In the genomic region with DNA sequence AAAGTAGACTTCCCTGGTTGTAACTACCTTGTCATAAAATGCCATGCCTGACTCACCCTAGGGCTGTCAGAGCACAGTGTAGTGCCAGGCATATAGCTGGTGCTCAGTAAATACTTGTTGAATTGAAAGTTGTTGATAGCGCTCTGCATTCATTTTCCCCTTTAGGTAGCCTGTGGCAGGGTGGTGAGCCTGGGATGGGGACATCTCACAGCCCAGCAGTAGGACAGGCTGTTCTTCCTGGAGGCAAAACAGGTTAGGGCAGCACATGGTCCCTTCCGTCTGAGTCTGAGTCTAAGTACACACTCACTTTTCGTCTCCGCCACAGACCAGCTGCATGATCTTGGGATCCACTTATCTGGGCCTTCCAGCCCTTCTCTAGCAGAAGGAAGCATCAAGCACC, we compare ENCODE assay signal across 16 cellular contexts.
"Had no signal": no experiment of that assay in that cellular context is flagged by ENCODE, and none has a peak within 500 bp of the region (broad histone marks: within the 10 kb centered on the region; RNA-seq: fewer than 3 reads in every experiment).

No MANE protein-coding gene starts in this region.

- H3K27ac Mint-ChIP-seq: activated naive CD4-positive, alpha-beta T cell treated with anti-CD3 and anti-CD28 coated beads, Interleukin-2, amount 50 U/mL, for 24 hours; activated T-cell treated with anti-CD3 and anti-CD28 coated beads, Interleukin-2, amount 50 U/mL, for 72 hours; neural progenitor cell; stimulated activated memory B cell treated with anti-CD40 and anti-IgM and Interleukin-4, amounts not matched to agents 10 μg/mL and 1 μg/mL and 100 μg/mL, for 72 hours; T-helper 1 cell treated with Interleukin-12 subunit alpha and Interleukin-12 subunit beta and Interleukin-4 antibody, amounts not matched to agents 30 μg/mL and 1 μg/mL, for 36 hours had no signal

- H3K27ac ChIP-seq: ascending aorta, breast epithelium, esophagus squamous epithelium, lower lobe of right lung, neural progenitor cell had no signal

- DNase-seq: activated CD4-positive, CD25-positive, alpha-beta regulatory T cell treated with anti-CD3 and anti-CD28 coated beads, Interleukin-2, amount 50 U/mL, for 72 hours; activated CD8-positive, alpha-beta memory T cell treated with anti-CD3 and anti-CD28 coated beads for 24 hours; activated gamma-delta T cell; activated T-cell treated with anti-CD3 and anti-CD28 coated beads, Interleukin-2, amount 50 U/mL, for 72 hours; effector CD4-positive, alpha-beta T cell; esophagus squamous epithelium; islet precursor cell; lower lobe of right lung; stimulated activated CD4-positive, alpha-beta T cell treated with anti-CD3 and anti-CD28 coated beads, Interleukin-4, amount 100 ng/mL, for 24 hours had no signal

- ATAC-seq: activated T-cell treated with anti-CD3 and anti-CD28 coated beads, Interleukin-2, amount 50 U/mL, for 72 hours; lower lobe of right lung; sciatic nerve; stimulated activated memory B cell treated with anti-CD40 and anti-IgM and Interleukin-4, amounts not matched to agents 10 μg/mL and 1 μg/mL and 100 μg/mL, for 72 hours had no signal

- H3K4me1 ChIP-seq: ascending aorta, breast epithelium, esophagus squamous epithelium, lower lobe of right lung had no signal

- H3K36me3 ChIP-seq: ascending aorta, breast epithelium, esophagus squamous epithelium, lower lobe of right lung, neural progenitor cell had no signal

- H3K36me3 Mint-ChIP-seq: activated naive CD4-positive, alpha-beta T cell treated with anti-CD3 and anti-CD28 coated beads, Interleukin-2, amount 50 U/mL, for 24 hours; neural progenitor cell; stimulated activated memory B cell treated with anti-CD40 and anti-IgM and Interleukin-4, amounts not matched to agents 10 μg/mL and 1 μg/mL and 100 μg/mL, for 72 hours had no signal

- H3K9me3 Mint-ChIP-seq: activated naive CD4-positive, alpha-beta T cell treated with anti-CD3 and anti-CD28 coated beads, Interleukin-2, amount 50 U/mL, for 24 hours; activated T-cell treated with anti-CD3 and anti-CD28 coated beads, Interleukin-2, amount 50 U/mL, for 72 hours; neural progenitor cell; stimulated activated memory B cell treated with anti-CD40 and anti-IgM and Interleukin-4, amounts not matched to agents 10 μg/mL and 1 μg/mL and 100 μg/mL, for 72 hours; T-helper 1 cell treated with Interleukin-12 subunit alpha and Interleukin-12 subunit beta and Interleukin-4 antibody, amounts not matched to agents 30 μg/mL and 1 μg/mL, for 36 hours had no signal

- H3K4me3 Mint-ChIP-seq: activated naive CD4-positive, alpha-beta T cell treated with anti-CD3 and anti-CD28 coated beads, Interleukin-2, amount 50 U/mL, for 24 hours; activated T-cell treated with anti-CD3 and anti-CD28 coated beads, Interleukin-2, amount 50 U/mL, for 72 hours; neural progenitor cell; stimulated activated memory B cell treated with anti-CD40 and anti-IgM and Interleukin-4, amounts not matched to agents 10 μg/mL and 1 μg/mL and 100 μg/mL, for 72 hours; T-helper 1 cell treated with Interleukin-12 subunit alpha and Interleukin-12 subunit beta and Interleukin-4 antibody, amounts not matched to agents 30 μg/mL and 1 μg/mL, for 36 hours had no signal

- H3K4me3 ChIP-seq: ascending aorta, breast epithelium, esophagus squamous epithelium, lower lobe of right lung, neural progenitor cell had no signal

- H3K4me1 Mint-ChIP-seq: activated naive CD4-positive, alpha-beta T cell treated with anti-CD3 and anti-CD28 coated beads, Interleukin-2, amount 50 U/mL, for 24 hours; stimulated activated memory B cell treated with anti-CD40 and anti-IgM and Interleukin-4, amounts not matched to agents 10 μg/mL and 1 μg/mL and 100 μg/mL, for 72 hours had no signal

- H3K27me3 ChIP-seq: ascending aorta, breast epithelium, neural progenitor cell had no signal

- H3K9ac ChIP-seq: neural progenitor cell had no signal

- H3K4me2 ChIP-seq: neural progenitor cell had no signal

- H3K9me3 ChIP-seq: ascending aorta, breast epithelium, esophagus squamous epithelium, lower lobe of right lung had no signal

- H2AFZ ChIP-seq: neural progenitor cell had no signal
